1 cellular context compared by ENCODE assay signal in genomic region chr2:237819231-237819630, GRCh38.
TF ChIP-seq lines count a peak whose summit lies in the region.

No MANE protein-coding gene starts in this region.

TF ChIP-seq in IMR-90, 13 proteins besides CTCF, POLR2A, EP300 and RAD21 (continued from another document):
- TF ChIP-seq USF2 (IDR thresholded peaks at IDR 0.05; ENCODE audit: low read depth, low read length): no peak
- no peak for TF ChIP-seq MAZ (IDR thresholded peaks at IDR 0.05; ENCODE audit: borderline replicate concordance, low read depth, low read length)
- TF ChIP-seq NFE2L2 (IDR thresholded peaks at IDR 0.05; ENCODE audit: low read depth, low read length): no peak
- TF ChIP-seq ELK1 (IDR thresholded peaks at IDR 0.05; ENCODE audit: borderline replicate concordance, low read depth, low read length): no peak
- no peak for TF ChIP-seq CHD1 (IDR thresholded peaks at IDR 0.05; ENCODE audit: low read depth, low read length)
